In genomic region chr12:3122841-3123678, GRCh38 we compare ENCODE assay signal across 9 cellular contexts. TPM values are rescaled to one million over a fixed set of nuclear protein-coding genes. Genes with fewer than 3 reads are reported as not detected.
DNase-seq lines count a peak whose midpoint lies in the region; ATAC-seq and TF ChIP-seq lines count a peak whose summit lies in the region.
"Had no signal": no experiment of that assay in that cellular context is flagged by ENCODE, and none has a peak within 500 bp of the region (broad histone marks: within the 10 kb centered on the region; RNA-seq: fewer than 3 reads in every experiment).

No MANE protein-coding gene starts in this region.

- peaks cover 10 to 11% of the 10 kb centered on the region in 2 donors for H3K27me3 Mint-ChIP-seq in effector memory CD8-positive, alpha-beta T cell

- no peaks in the 10 kb centered on the region for H3K36me3 Mint-ChIP-seq in effector memory CD8-positive, alpha-beta T cell (ENCODE audit: insufficient read depth)

- ATAC-seq in GM21526 (IDR thresholded peaks at IDR 0.05; ENCODE audit: low FRiP score, unreplicated experiment): no peak
- ATAC-seq in effector memory CD8-positive, alpha-beta T cell (replicated peaks): no peak
- ATAC-seq in GM19395 (IDR thresholded peaks at IDR 0.05; ENCODE audit: unreplicated experiment): no peak

- H3K4me3 Mint-ChIP-seq in effector memory CD8-positive, alpha-beta T cell: no peak overlapping the region

- DNase-seq in A172 (ENCODE audit: low spot score) (peak; percentile 66), LNCaP clone FGC (ENCODE audit: low read depth) (peak; percentile 37), coronary artery (ENCODE audit: low spot score) (no peak), left kidney (ENCODE audit: low read depth, low spot score) (peak; percentile 38), NCI-H2171 (lab: John Stamatoyannopoulos, UW) (no peak)
- DNase-seq in effector memory CD8-positive, alpha-beta T cell: no peak

- H3K4me3 ChIP-seq in LNCaP clone FGC (ENCODE audit: low read depth, low read length) (no peak overlapping the region), coronary artery (no peak overlapping the region)

- TF ChIP-seq CTCF in LNCaP clone FGC (IDR thresholded peaks at IDR 0.05; ENCODE audit: control insufficient read depth, extremely low read depth, insufficient read depth) (no peak), coronary artery (IDR thresholded peaks at IDR 0.05) (no peak)

- no peaks in the 10 kb centered on the region for H3K9me3 Mint-ChIP-seq in effector memory CD8-positive, alpha-beta T cell

- peaks cover 0 to 6% of the 10 kb centered on the region in 2 donors for H3K4me1 Mint-ChIP-seq in effector memory CD8-positive, alpha-beta T cell (ENCODE audit: low read depth in 2 of 2)

- H3K27ac Mint-ChIP-seq in effector memory CD8-positive, alpha-beta T cell: no peak overlapping the region

- peak overlapping the region; percentile 23 to 59 for H3K27ac ChIP-seq in coronary artery

RNA-seq across cellular contexts. Expression of gene TSPAN9, which starts 45.9 kb away (rescaled TPM):
- 7.0 and 10.3 TPM in 2 replicates for total RNA-seq in A172 (2014; rRNA removed; shearing (Covaris generic))
- total RNA-seq: T-helper 1 cell treated with Interleukin-12 subunit alpha and Interleukin-12 subunit beta and Interleukin-4 antibody, amounts not matched to agents 30 ng/mL and 1 ng/mL, for 36 hours had no signal

Comparison
In these comparisons a context has a peak if more than half of its experiments do, and no peak if none do; other contexts are left out.
1. DNase-seq: peak in A172 (single experiment), LNCaP clone FGC (single experiment) and left kidney (single experiment); none in coronary artery (single experiment), NCI-H2171 (single experiment) and effector memory CD8-positive, alpha-beta T cell (0 of 3).